In genomic region chr20:63545814-63546213, GRCh38 we compare ENCODE assay signal across 1 cellular context.
TF ChIP-seq lines count a peak whose summit lies in the region.

No MANE protein-coding gene starts in this region.

TF ChIP-seq in H1, 55 proteins besides CTCF, POLR2A, EP300 and RAD21:
- TF ChIP-seq EGR1 (IDR thresholded peaks at IDR 0.05; ENCODE audit: borderline replicate concordance, low read depth, low read length) = no peak
- no peak for TF ChIP-seq SIRT6 (IDR thresholded peaks at IDR 0.05; ENCODE audit: low read length)
- TF ChIP-seq BCL11A (IDR thresholded peaks at IDR 0.05; ENCODE audit: low read depth in 2 of 2, low read length in 2 of 2) = no peak
- TF ChIP-seq GTF2F1 (IDR thresholded peaks at IDR 0.05; ENCODE audit: borderline replicate concordance, low read depth, low read length) = no peak
- TF ChIP-seq CEBPB (IDR thresholded peaks at IDR 0.05; ENCODE audit: low read depth, low read length) = no peak
- no peak for TF ChIP-seq FOSL1 (IDR thresholded peaks at IDR 0.05; ENCODE audit: insufficient read depth, low read depth, low read length)
- TF ChIP-seq USF2 (IDR thresholded peaks at IDR 0.05; ENCODE audit: low read length) = no peak
